1 cellular context compared by ENCODE assay signal in genomic region chr9:128203024-128203841, GRCh38.
TF ChIP-seq lines count a peak whose summit lies in the region.

Gene DNM1 (plus strand): TSS chr9:128203379. CDS start chr9:128203471, 92 bp downstream.

TF ChIP-seq in K562, 482 proteins besides CTCF, POLR2A, EP300 and RAD21 (continued from another document):
- no peak for TF ChIP-seq ATF2 (CRISPR knock-in tag; IDR thresholded peaks at IDR 0.05)
- peak; percentile 84; the same call in 1 of the 2 replicates for TF ChIP-seq ZHX1 (conservative IDR thresholded peaks at IDR 0.05; ENCODE audit: low read length)
- TF ChIP-seq SNAPC5 (CRISPR knock-in tag; IDR thresholded peaks at IDR 0.05) = no peak
- TF ChIP-seq ZSCAN32 (CRISPR knock-in tag; IDR thresholded peaks at IDR 0.05) = no peak; the same call in 1 of the 2 replicates
- no peak for TF ChIP-seq NFE2L1 (tag; IDR thresholded peaks at IDR 0.05; ENCODE audit: borderline replicate concordance, low read depth)
- no peak for TF ChIP-seq POLR2AphosphoS2 (IDR thresholded peaks at IDR 0.05; ENCODE audit: low read length)
- peak; percentile 98 for TF ChIP-seq CREB3L1 (IDR thresholded peaks at IDR 0.05; ENCODE audit: borderline replicate concordance, low read depth)
- no peak for TF ChIP-seq CBX2 (IDR thresholded peaks at IDR 0.05; ENCODE audit: insufficient read depth, low read length, poor library complexity, severe bottlenecking)
- no peak for TF ChIP-seq MTA1 (IDR thresholded peaks at IDR 0.05; ENCODE audit: borderline replicate concordance)
- TF ChIP-seq ZBTB17 (CRISPR knock-in tag; IDR thresholded peaks at IDR 0.05) = peak; percentile 71
- TF ChIP-seq DPF2 (IDR thresholded peaks at IDR 0.05) = no peak
- TF ChIP-seq SREBF2 (CRISPR knock-in tag; IDR thresholded peaks at IDR 0.05) = no peak
- no peak for TF ChIP-seq ASH1L (IDR thresholded peaks at IDR 0.05; ENCODE audit: borderline replicate concordance, low read depth, partially characterized antibody)
- no peak for TF ChIP-seq TEAD4 (IDR thresholded peaks at IDR 0.05; ENCODE audit: low read length)
- TF ChIP-seq TEAD4 (CRISPR knock-in tag; IDR thresholded peaks at IDR 0.05; ENCODE audit: borderline replicate concordance) = no peak
- TF ChIP-seq ZNF318 (IDR thresholded peaks at IDR 0.05; ENCODE audit: borderline replicate concordance in 1 of 2, low read depth in 1 of 2) = no peak
- no peak for TF ChIP-seq ZFX (CRISPR knock-in tag; IDR thresholded peaks at IDR 0.05)
- no peak for TF ChIP-seq NR0B1 (IDR thresholded peaks at IDR 0.05; ENCODE audit: partially characterized antibody)
- no peak for TF ChIP-seq PTRF (tag; IDR thresholded peaks at IDR 0.05)
- no peak for TF ChIP-seq XRCC4 (IDR thresholded peaks at IDR 0.05; ENCODE audit: extremely low read depth, insufficient read depth, insufficient read length)
- TF ChIP-seq NKRF (IDR thresholded peaks at IDR 0.05; ENCODE audit: borderline replicate concordance) = no peak
- no peak for TF ChIP-seq SMARCC2 (IDR thresholded peaks at IDR 0.05; ENCODE audit: low read depth)
- TF ChIP-seq ZNF57 (CRISPR knock-in tag; IDR thresholded peaks at IDR 0.05) = 0 out of 2 replicates have a peak, but pooled peaks have one; percentile 73
- no peak for TF ChIP-seq THRA (IDR thresholded peaks at IDR 0.05)
- no peak for TF ChIP-seq ZBTB1 (CRISPR knock-in tag; IDR thresholded peaks at IDR 0.05; ENCODE audit: borderline replicate concordance, low read depth)
- no peak for TF ChIP-seq KAT2B (IDR thresholded peaks at IDR 0.05; ENCODE audit: low read depth, low read length)
- no peak for TF ChIP-seq TRIM25 (IDR thresholded peaks at IDR 0.05; ENCODE audit: borderline replicate concordance)
- no peak for TF ChIP-seq ZNF551 (CRISPR knock-in tag; IDR thresholded peaks at IDR 0.05)
- no peak for TF ChIP-seq POLR3A (IDR thresholded peaks at IDR 0.05; ENCODE audit: borderline replicate concordance, extremely low read depth, insufficient read depth, insufficient read length)
